9 cellular contexts compared by ENCODE assay signal in genomic region chr17:58232707-58233156, GRCh38. TPM values are rescaled to one million over a fixed set of nuclear protein-coding genes. Genes with fewer than 3 reads are reported as not detected.
DNase-seq lines count a peak whose midpoint lies in the region.
"Had no signal": no experiment of that assay in that cellular context is flagged by ENCODE, and none has a peak within 500 bp of the region (broad histone marks: within the 10 kb centered on the region; RNA-seq: fewer than 3 reads in every experiment).

No MANE protein-coding gene starts in this region.

- H3K9me3 ChIP-seq in MG63, result no peaks in the 10 kb centered on the region

- peaks cover 25% of the 10 kb centered on the region for H3K27me3 ChIP-seq in MG63

- no peak for DNase-seq in activated T-cell treated with anti-CD3 and anti-CD28 coated beads, Interleukin-2, amount 50 U/mL, for 24 hours
- DNase-seq in activated T-cell treated with anti-CD3 and anti-CD28 coated beads, Interleukin-2, amount 50 U/mL, for 1 hour, result no peak
- DNase-seq in H4 (ENCODE audit: low spot score), result peak; percentile 42
- peak; percentile 36 for DNase-seq in MG63
- DNase-seq in dermis blood vessel endothelial cell, result peak; percentile 30
- peak; percentile 19 to 40 for DNase-seq in stimulated activated CD8-positive, alpha-beta memory T cell treated with anti-CD3 and anti-CD28 coated beads, Interleukin-15, amount 100 ng/mL, for 48 hours (ENCODE audit: low read depth in 2 of 2)
- DNase-seq in HPDE6-E6E7 (ENCODE audit: extremely low spot score), result no peak
- DNase-seq in mucosa of gallbladder (ENCODE audit: low spot score), result no peak

- H3K27me3 Mint-ChIP-seq in activated T-cell treated with anti-CD3 and anti-CD28 coated beads, Interleukin-2, amount 50 U/mL, for 24 hours, result peaks cover 41% of the 10 kb centered on the region

- no peaks in the 10 kb centered on the region for H3K36me3 ChIP-seq in MG63

- H3K4me3 Mint-ChIP-seq in activated T-cell treated with anti-CD3 and anti-CD28 coated beads, Interleukin-2, amount 50 U/mL, for 24 hours, result no peak overlapping the region
- H3K4me3 Mint-ChIP-seq: activated naive CD4-positive, alpha-beta T cell treated with anti-CD3 and anti-CD28 coated beads, Interleukin-2, amount 50 U/mL, for 24 hours had no signal

- H3K27ac Mint-ChIP-seq in activated T-cell treated with anti-CD3 and anti-CD28 coated beads, Interleukin-2, amount 50 U/mL, for 24 hours, result peak overlapping the region; percentile 38
- H3K27ac Mint-ChIP-seq: activated naive CD4-positive, alpha-beta T cell treated with anti-CD3 and anti-CD28 coated beads, Interleukin-2, amount 50 U/mL, for 24 hours had no signal

- H3K4me3 ChIP-seq in MG63, result no peak overlapping the region

- H3K4me1 Mint-ChIP-seq in activated T-cell treated with anti-CD3 and anti-CD28 coated beads, Interleukin-2, amount 50 U/mL, for 24 hours (ENCODE audit: low read depth), result peaks cover 10% of the 10 kb centered on the region
- H3K4me1 Mint-ChIP-seq: activated naive CD4-positive, alpha-beta T cell treated with anti-CD3 and anti-CD28 coated beads, Interleukin-2, amount 50 U/mL, for 24 hours had no signal

- H3K9me3 Mint-ChIP-seq in activated T-cell treated with anti-CD3 and anti-CD28 coated beads, Interleukin-2, amount 50 U/mL, for 24 hours, result no peaks in the 10 kb centered on the region
- H3K9me3 Mint-ChIP-seq: activated naive CD4-positive, alpha-beta T cell treated with anti-CD3 and anti-CD28 coated beads, Interleukin-2, amount 50 U/mL, for 24 hours had no signal

- H3K36me3 Mint-ChIP-seq in activated T-cell treated with anti-CD3 and anti-CD28 coated beads, Interleukin-2, amount 50 U/mL, for 24 hours (ENCODE audit: low read depth), result no peaks in the 10 kb centered on the region
- H3K36me3 Mint-ChIP-seq: activated naive CD4-positive, alpha-beta T cell treated with anti-CD3 and anti-CD28 coated beads, Interleukin-2, amount 50 U/mL, for 24 hours had no signal

RNA-seq across cellular contexts. Expression of gene LPO, which starts 5.7 kb away (rescaled TPM):
- total RNA-seq in H4 (2014; rRNA removed; shearing (Covaris generic)), result not detected in 2 replicates
- not detected in 2 replicates for total RNA-seq in MG63 (2014; rRNA removed; shearing (Covaris generic); ENCODE audit: low replicate concordance)
- total RNA-seq in dermis blood vessel endothelial cell, result under 0.01 TPM in 1 of 2 replicates, not detected in the other
- not detected for total RNA-seq in mucosa of gallbladder

RNA-seq across cellular contexts. Expression of gene MKS1, which starts 13.7 kb away (rescaled TPM):
- 16.8 and 18.1 TPM in 2 replicates for total RNA-seq in H4 (2014; rRNA removed; shearing (Covaris generic))
- 16.8 and 27.4 TPM in 2 replicates for total RNA-seq in MG63 (2014; rRNA removed; shearing (Covaris generic); ENCODE audit: low replicate concordance)
- total RNA-seq in dermis blood vessel endothelial cell (10.2 and 13.4 TPM in 2 replicates), mucosa of gallbladder (16.6 TPM)

RNA-seq across cellular contexts. Expression of gene EPX, which starts 40.2 kb away (rescaled TPM):
- total RNA-seq in H4 (2014; rRNA removed; shearing (Covaris generic)), result 0.08 TPM in 1 of 2 replicates, not detected in the other
- not detected in 2 replicates for total RNA-seq in MG63 (2014; rRNA removed; shearing (Covaris generic); ENCODE audit: low replicate concordance)
- total RNA-seq in dermis blood vessel endothelial cell (not detected in 2 replicates), mucosa of gallbladder (not detected)

RNA-seq across cellular contexts. Expression of gene MPO, which starts 48.0 kb away (rescaled TPM):
- total RNA-seq in H4 (2014; rRNA removed; shearing (Covaris generic)), result not detected in 2 replicates
- not detected in 2 replicates for total RNA-seq in MG63 (2014; rRNA removed; shearing (Covaris generic); ENCODE audit: low replicate concordance)
- not detected in 2 replicates for total RNA-seq in dermis blood vessel endothelial cell
- total RNA-seq in mucosa of gallbladder, result 0.06 TPM

Comparison
In these comparisons a context has a peak if more than half of its experiments do, and no peak if none do; other contexts are left out.
1. DNase-seq: peak in H4 (single experiment), MG63 (single experiment), dermis blood vessel endothelial cell (single experiment) and stimulated activated CD8-positive, alpha-beta memory T cell treated with anti-CD3 and anti-CD28 coated beads, Interleukin-15, amount 100 ng/mL, for 48 hours (2 of 2); none in activated T-cell treated with anti-CD3 and anti-CD28 coated beads, Interleukin-2, amount 50 U/mL, for 24 hours (single experiment), activated T-cell treated with anti-CD3 and anti-CD28 coated beads, Interleukin-2, amount 50 U/mL, for 1 hour (single experiment), HPDE6-E6E7 (single experiment) and mucosa of gallbladder (single experiment).